Comparison of ENCODE assay signal across 8 cellular contexts in the genomic region with DNA sequence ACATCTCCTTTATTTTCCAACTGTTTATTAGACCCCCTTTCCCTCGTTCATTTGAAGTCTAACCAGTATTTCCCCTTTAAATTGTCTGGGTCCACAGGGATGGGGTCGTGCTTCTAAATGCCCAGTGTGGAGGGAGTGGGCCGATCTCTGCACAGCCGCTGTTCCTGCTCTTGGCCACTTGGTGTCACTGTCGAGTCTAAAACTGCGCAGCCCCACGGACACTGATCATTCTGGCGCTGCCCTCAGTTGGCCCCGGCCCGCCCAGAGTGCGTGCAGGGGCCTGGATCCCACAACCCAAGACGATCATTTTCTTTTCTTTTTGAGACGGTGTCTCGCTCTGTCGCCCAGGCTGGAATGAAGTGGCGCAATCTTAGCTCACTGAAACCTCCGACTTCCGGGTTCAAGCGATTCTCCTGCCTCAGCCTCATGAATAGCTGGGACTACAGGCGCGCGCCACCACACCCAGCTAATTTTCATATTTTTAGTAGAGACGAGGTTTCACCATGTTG. TPM values are rescaled to one million over a fixed set of nuclear protein-coding genes. Genes with fewer than 3 reads are reported as not detected.
DNase-seq lines count a peak whose midpoint lies in the region; ATAC-seq and TF ChIP-seq lines count a peak whose summit lies in the region.

No MANE protein-coding gene starts in this region.

- H3K27ac ChIP-seq in vagina, result no peak overlapping the region

- no peaks in the 10 kb centered on the region for H3K36me3 ChIP-seq in vagina

- no peaks in the 10 kb centered on the region for H3K36me3 Mint-ChIP-seq in activated naive CD4-positive, alpha-beta T cell treated with anti-CD3 and anti-CD28 coated beads for 36 hours (ENCODE audit: low read depth)

- H3K4me1 Mint-ChIP-seq in activated naive CD4-positive, alpha-beta T cell treated with anti-CD3 and anti-CD28 coated beads for 36 hours (ENCODE audit: low read depth), result peaks cover 4% of the 10 kb centered on the region

- ATAC-seq in GM19372 (IDR thresholded peaks at IDR 0.05; ENCODE audit: low read depth, unreplicated experiment), result peak; percentile 59

- TF ChIP-seq POLR2A in vagina (IDR thresholded peaks at IDR 0.05), result no peak

- CTCF ChIA-PET in activated naive CD4-positive, alpha-beta T cell treated with anti-CD3 and anti-CD28 coated beads for 36 hours (lab: Charles Lee), result interaction anchor here (0.6 to 3.2 kb wide), 17 partner anchors 10 to 264 kb away, joined by 3 to 44 read pairs (median 3); no protein-coding TSS in a partner anchor

- TF ChIP-seq CTCF in AG10803 (conservative IDR thresholded peaks at IDR 0.05; ENCODE audit: low read length) (peak; percentile 96), LNCaP clone FGC (IDR thresholded peaks at IDR 0.05; ENCODE audit: control insufficient read depth, extremely low read depth, insufficient read depth) (peak; percentile 95), vagina (IDR thresholded peaks at IDR 0.05) (peak; percentile 78 to 95 (median 90))

- no peak overlapping the region for H3K4me3 Mint-ChIP-seq in activated naive CD4-positive, alpha-beta T cell treated with anti-CD3 and anti-CD28 coated beads for 36 hours

- DNase-seq in AG10803 (ENCODE audit: low read depth) (peak; percentile 38), LNCaP clone FGC (ENCODE audit: low read depth) (no peak), SK-N-DZ (ENCODE audit: low spot score) (peak; percentile 62), glomerular visceral epithelial cell (ENCODE audit: extremely low spot score) (peak; percentile 57), posterior cingulate gyrus (peak in 9 of 10 donors; percentile 40 to 94 (median 65)), vagina (ENCODE audit: extremely low spot score in 2 of 2) (no peak)
- DNase-seq in activated naive CD4-positive, alpha-beta T cell treated with anti-CD3 and anti-CD28 coated beads for 36 hours, result peak; percentile 69

- H3K27me3 ChIP-seq in vagina, result no peaks in the 10 kb centered on the region

- no peaks in the 10 kb centered on the region for H3K4me1 ChIP-seq in vagina

- H3K4me3 ChIP-seq in AG10803 (ENCODE audit: low read length) (no peak overlapping the region), LNCaP clone FGC (ENCODE audit: low read depth, low read length) (no peak overlapping the region), vagina (no peak overlapping the region)

- H3K27me3 Mint-ChIP-seq in activated naive CD4-positive, alpha-beta T cell treated with anti-CD3 and anti-CD28 coated beads for 36 hours (ENCODE audit: low read depth), result no peaks in the 10 kb centered on the region

- H3K9me3 ChIP-seq in vagina, result no peaks in the 10 kb centered on the region

- H3K9me3 Mint-ChIP-seq in activated naive CD4-positive, alpha-beta T cell treated with anti-CD3 and anti-CD28 coated beads for 36 hours, result no peaks in the 10 kb centered on the region

- intact Hi-C loops in activated naive CD4-positive, alpha-beta T cell treated with anti-CD3 and anti-CD28 coated beads for 36 hours (cut with micrococcal nuclease), result loop anchor here (1.0 to 5.0 kb wide), 4 partner anchors 33 to 263 kb away; a partner anchor contains a TSS
- intact Hi-C loops in posterior cingulate gyrus (cut with DNase I), result loop anchor here (1.0 to 10.0 kb wide), 2 partner anchors 40 to 261 kb away; no protein-coding TSS in a partner anchor
- intact Hi-C loops in vagina (cut with DNase I), result no loop called here

- H3K27ac Mint-ChIP-seq in activated naive CD4-positive, alpha-beta T cell treated with anti-CD3 and anti-CD28 coated beads for 36 hours, result no peak overlapping the region

RNA-seq across cellular contexts. Expression of a gene that starts 12.0 kb away (rescaled TPM):
- polyA plus RNA-seq in SK-N-DZ (2014; cell fraction: cytosol; rRNA removed), result not detected in 2 replicates
- not detected in 2 replicates for polyA plus RNA-seq in SK-N-DZ (2014; cell fraction: nucleus; rRNA removed)
- total RNA-seq in activated naive CD4-positive, alpha-beta T cell treated with anti-CD3 and anti-CD28 coated beads for 36 hours, result not detected
- total RNA-seq in vagina, result not detected

RNA-seq across cellular contexts. Expression of a gene that starts 50.2 kb away (rescaled TPM):
- polyA plus RNA-seq in SK-N-DZ (2014; cell fraction: cytosol; rRNA removed), result 80.6 and 90.7 TPM in 2 replicates
- polyA plus RNA-seq in SK-N-DZ (2014; cell fraction: nucleus; rRNA removed), result 105 and 139 TPM in 2 replicates
- total RNA-seq in activated naive CD4-positive, alpha-beta T cell treated with anti-CD3 and anti-CD28 coated beads for 36 hours, result under 1 TPM; 0.76 to 0.84 TPM
- total RNA-seq in vagina, result 20.6 TPM

Comparison
In these comparisons a context has a peak if more than half of its experiments do, and no peak if none do; other contexts are left out.
1. DNase-seq: peak in AG10803 (single experiment), SK-N-DZ (single experiment), activated naive CD4-positive, alpha-beta T cell treated with anti-CD3 and anti-CD28 coated beads for 36 hours (single experiment), glomerular visceral epithelial cell (single experiment) and posterior cingulate gyrus (9 of 10); none in LNCaP clone FGC (single experiment) and vagina (0 of 2).
2. RNA of a gene that starts 50.2 kb away (total RNA-seq): 20.6 TPM in vagina (single experiment); 0.76 to 0.84 TPM in activated naive CD4-positive, alpha-beta T cell treated with anti-CD3 and anti-CD28 coated beads for 36 hours; every median in the first group is over 10 times any median in the second.
3. Peak in every context shown above with its lines, with median percentiles within 50 percentile points of each other: CTCF ChIP-seq.